Comparison of ENCODE assay signal across 18 cellular contexts in the genomic region with DNA sequence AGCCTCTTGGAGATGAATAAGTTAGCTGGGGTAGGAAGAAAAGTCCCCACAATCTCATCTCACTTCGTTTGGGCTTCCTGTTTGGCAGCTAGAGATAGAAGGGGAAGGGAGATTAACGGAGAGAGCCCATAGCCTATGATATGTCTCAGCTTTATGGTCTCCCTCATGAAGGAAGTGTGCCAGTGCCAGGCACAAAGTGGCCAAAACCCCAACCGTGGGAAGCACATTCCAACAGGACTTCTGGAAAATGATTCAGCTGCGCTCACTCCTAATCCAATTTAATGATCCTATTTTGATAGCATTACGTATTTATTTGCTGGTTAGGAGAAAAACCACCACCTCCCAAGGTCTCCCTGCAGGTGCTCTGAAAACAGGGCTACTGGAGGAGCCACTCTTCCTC.
A peak's percentile ranks its signal among the peaks of the same experiment; 100 is the strongest.
DNase-seq lines count a peak whose midpoint lies in the region; ATAC-seq, FAIRE-seq and TF ChIP-seq lines count a peak whose summit lies in the region.
"Had no signal": no experiment of that assay in that cellular context is flagged by ENCODE, and none has a peak within 500 bp of the region (broad histone marks: within the 10 kb centered on the region; RNA-seq: fewer than 3 reads in every experiment).

No MANE protein-coding gene starts in this region.

- no peak for TF ChIP-seq CTCF in SK-N-SH (IDR thresholded peaks at IDR 0.05)
- TF ChIP-seq CTCF in transverse colon (IDR thresholded peaks at IDR 0.05), result no peak
- TF ChIP-seq CTCF in lower lobe of right lung (IDR thresholded peaks at IDR 0.05), result no peak
- no peak for TF ChIP-seq CTCF in pancreas (IDR thresholded peaks at IDR 0.05)

- no peak overlapping the region for H3K4ac ChIP-seq in mesendoderm (ENCODE audit: low read depth, low read length)

- no peak overlapping the region for H2BK5ac ChIP-seq in mesendoderm (ENCODE audit: low read length)

- no peak overlapping the region for H3K4me3 Mint-ChIP-seq in activated CD4-positive, alpha-beta T cell treated with anti-CD3 and anti-CD28 coated beads for 36 hours
- H3K4me3 Mint-ChIP-seq: CD8-positive, alpha-beta memory T cell; H9 had no signal

- DNase-seq in SK-N-SH (no peak), SK-N-DZ (ENCODE audit: low spot score) (peak; percentile 26), mesendoderm (peak; percentile 57), transverse colon (no peak), lower lobe of right lung (no peak), pancreas (no peak)
- DNase-seq in activated CD4-positive, alpha-beta T cell treated with anti-CD3 and anti-CD28 coated beads for 36 hours, result no peak
- DNase-seq: AML-193; Caco-2; CD8-positive, alpha-beta memory T cell; DMS53; GOT3; H9 had no signal

- H2BK120ac ChIP-seq in mesendoderm (ENCODE audit: low read depth, low read length), result no peak overlapping the region

- no peak overlapping the region for H2BK15ac ChIP-seq in mesendoderm (replicated peaks; ENCODE audit: low read depth)

- no peaks in the 10 kb centered on the region for H3K4me1 Mint-ChIP-seq in activated CD4-positive, alpha-beta T cell treated with anti-CD3 and anti-CD28 coated beads for 36 hours
- H3K4me1 Mint-ChIP-seq: CD8-positive, alpha-beta memory T cell had no signal

- TF ChIP-seq POLR2A in transverse colon (IDR thresholded peaks at IDR 0.05), result no peak

- WGBS in SK-N-SH (ENCODE audit: low lambda C conversion rate), result 29% methylated on average over 5 of the region's 5 CpGs
- no CpG with 5 or more reads among the region's 5 CpGs for WGBS in mesendoderm (ENCODE audit: extremely low coverage, insufficient coverage, low lambda C conversion rate)
- WGBS in transverse colon (ENCODE audit: low coverage in 1 of 2), 2 donors, result 25 to 31% methylated on average over 3 to 5 of the region's 5 CpGs
- WGBS in pancreas, 2 donors, result 54 to 57% methylated on average over 5 of the region's 5 CpGs

- in situ Hi-C loops in transverse colon (cut with MboI; ENCODE audit: low pct_ligation_motif_present in 1 of 4, low pct_unique_long_range_greater_than_20kb in 1 of 4, low sequenced_read_pairs in 3 of 4), result loop anchor here in 2 of 4 donors (25.0 kb wide), 1 partner anchor 950 kb away; no protein-coding TSS in a partner anchor

- no peak overlapping the region for H3K9ac ChIP-seq in SK-N-SH
- no peak overlapping the region for H3K9ac ChIP-seq in mesendoderm (ENCODE audit: low read length)
- H3K9ac ChIP-seq: BLaER1 had no signal

- H3K27ac ChIP-seq in SK-N-SH (ENCODE audit: low read depth in 2 of 2, low read length in 1 of 2) (no peak overlapping the region), mesendoderm (ENCODE audit: low read depth, low read length) (peak overlapping the region; percentile 69), transverse colon (peak overlapping the region; percentile 18 to 65 (median 40)), lower lobe of right lung (no peak overlapping the region), pancreas (no peak overlapping the region)
- H3K27ac ChIP-seq: 22Rv1, BLaER1 had no signal

- H3K4me2 ChIP-seq in SK-N-SH (no peak overlapping the region), mesendoderm (ENCODE audit: low read length) (no peak overlapping the region)
- H3K4me2 ChIP-seq: BLaER1 had no signal

- H3K4me3 ChIP-seq in SK-N-SH (ENCODE audit: low read depth in 2 of 2, low read length in 1 of 2) (no peak overlapping the region), mesendoderm (ENCODE audit: low read length) (no peak overlapping the region), transverse colon (no peak overlapping the region), lower lobe of right lung (no peak overlapping the region), pancreas (no peak overlapping the region)
- H3K4me3 ChIP-seq: BLaER1, GM12878 had no signal

- peak overlapping the region; percentile 22 for H3K56ac ChIP-seq in mesendoderm (ENCODE audit: low read length)

- ATAC-seq in SK-N-SH treated with all-trans-retinoic acid at 6 μM for 48 hours (peak; percentile 39; the same call in 2 of the 3 replicates), lower lobe of right lung (no peak), pancreas (no peak)
- no peak for ATAC-seq in activated CD4-positive, alpha-beta T cell treated with anti-CD3 and anti-CD28 coated beads for 36 hours
- ATAC-seq: GM12878 had no signal

- no peak overlapping the region for H2AFZ ChIP-seq in SK-N-SH (ENCODE audit: low read depth)

- no peaks in the 10 kb centered on the region for H3K79me2 ChIP-seq in SK-N-SH (ENCODE audit: insufficient read depth)
- H3K79me2 ChIP-seq in mesendoderm (ENCODE audit: control insufficient read depth, insufficient read depth, low read length), result no peaks in the 10 kb centered on the region

- POLR2A ChIA-PET in SK-N-SH (lab: Yijun Ruan, JAX), result no interaction called here
- POLR2A ChIA-PET in activated CD4-positive, alpha-beta T cell treated with anti-CD3 and anti-CD28 coated beads for 36 hours (lab: Charles Lee), result no interaction called here

- no peak overlapping the region for H3K23ac ChIP-seq in mesendoderm (ENCODE audit: low read length)

- H4K5ac ChIP-seq in mesendoderm (ENCODE audit: low read length), result no peak overlapping the region

- no peaks in the 10 kb centered on the region for H3K36me3 Mint-ChIP-seq in activated CD4-positive, alpha-beta T cell treated with anti-CD3 and anti-CD28 coated beads for 36 hours (ENCODE audit: low read depth)

- peaks cover 0 to 17% of the 10 kb centered on the region in 2 experiments; a peak in 2 of 4 replicates for H3K4me1 ChIP-seq in SK-N-SH (ENCODE audit: control insufficient read depth in 1 of 2, insufficient read depth in 2 of 2, low read depth in 1 of 2, low read length in 1 of 2)
- H3K4me1 ChIP-seq in mesendoderm (ENCODE audit: control insufficient read depth, low read depth, low read length), result peaks cover 9% of the 10 kb centered on the region
- H3K4me1 ChIP-seq in transverse colon, result peaks cover 0 to 13% (median 3%) of the 10 kb centered on the region in 4 donors
- H3K4me1 ChIP-seq in lower lobe of right lung, result no peaks in the 10 kb centered on the region
- H3K4me1 ChIP-seq in pancreas, result no peaks in the 10 kb centered on the region

- no peak for FAIRE-seq in pancreas (lab: Jason Lieb, UNC)
- FAIRE-seq: GM12878, GM18507 had no signal

- no peak for TF ChIP-seq RAD21 in SK-N-SH (IDR thresholded peaks at IDR 0.05; ENCODE audit: low read length)

- no peaks in the 10 kb centered on the region for H3F3A ChIP-seq in SK-N-SH (replicated peaks; ENCODE audit: insufficient read depth)

- no peak overlapping the region for H3K27ac Mint-ChIP-seq in activated CD4-positive, alpha-beta T cell treated with anti-CD3 and anti-CD28 coated beads for 36 hours
- H3K27ac Mint-ChIP-seq: CD8-positive, alpha-beta memory T cell; H9 had no signal

- H3K9me3 Mint-ChIP-seq in activated CD4-positive, alpha-beta T cell treated with anti-CD3 and anti-CD28 coated beads for 36 hours (ENCODE audit: low read depth), result no peaks in the 10 kb centered on the region
- H3K9me3 Mint-ChIP-seq: H9 had no signal

- H3K27me3 Mint-ChIP-seq in activated CD4-positive, alpha-beta T cell treated with anti-CD3 and anti-CD28 coated beads for 36 hours, result peaks cover 3% of the 10 kb centered on the region

- intact Hi-C loops in transverse colon (cut with DNase I; ENCODE audit: low total_unique reads), result no loop called here
- intact Hi-C loops in activated CD4-positive, alpha-beta T cell treated with anti-CD3 and anti-CD28 coated beads for 36 hours (cut with DNase I, micrococcal nuclease), result no loop called here
- intact Hi-C loops in lower lobe of right lung (cut with DNase I), result no loop called here
- intact Hi-C loops in pancreas (cut with DNase I), result no loop called here

- H2AK5ac ChIP-seq in mesendoderm (ENCODE audit: low read length), result no peak overlapping the region

- CTCF ChIA-PET in SK-N-SH (lab: Yijun Ruan, JAX), result interaction anchor here (0.9 to 3.8 kb wide), 4 partner anchors 13 to 945 kb away, joined by 3 to 17 read pairs (median 8); no protein-coding TSS in a partner anchor
- CTCF ChIA-PET in activated CD4-positive, alpha-beta T cell treated with anti-CD3 and anti-CD28 coated beads for 36 hours (lab: Charles Lee), result interaction anchor here (1.3 kb wide), 1 partner anchor 87 kb away, joined by 3 read pairs; no protein-coding TSS in a partner anchor

- no peaks in the 10 kb centered on the region for H4K20me1 ChIP-seq in SK-N-SH (ENCODE audit: insufficient read depth)
- H4K20me1 ChIP-seq: BLaER1 had no signal

- H4K8ac ChIP-seq in mesendoderm (ENCODE audit: low read depth, low read length), result no peak overlapping the region

- H3K79me1 ChIP-seq in mesendoderm (ENCODE audit: low read length), result no peaks in the 10 kb centered on the region

- no peaks in the 10 kb centered on the region for H3K9me3 ChIP-seq in SK-N-SH
- no peaks in the 10 kb centered on the region for H3K9me3 ChIP-seq in transverse colon
- no peaks in the 10 kb centered on the region for H3K9me3 ChIP-seq in lower lobe of right lung
- H3K9me3 ChIP-seq in pancreas, result no peaks in the 10 kb centered on the region
- H3K9me3 ChIP-seq: Caco-2 had no signal

- no peaks in the 10 kb centered on the region for H3K9me2 ChIP-seq in SK-N-SH

- no peaks in the 10 kb centered on the region for H3K27me3 ChIP-seq in SK-N-SH (ENCODE audit: insufficient read depth)
- H3K27me3 ChIP-seq in mesendoderm (ENCODE audit: insufficient read depth, low read length, poor library complexity), result no peaks in the 10 kb centered on the region
- no peaks in the 10 kb centered on the region for H3K27me3 ChIP-seq in transverse colon
- H3K27me3 ChIP-seq in lower lobe of right lung (ENCODE audit: low read depth), result no peaks in the 10 kb centered on the region
- no peaks in the 10 kb centered on the region for H3K27me3 ChIP-seq in pancreas
- H3K27me3 ChIP-seq: BLaER1 had no signal

- TF ChIP-seq EP300 in SK-N-SH (IDR thresholded peaks at IDR 0.05; ENCODE audit: borderline replicate concordance in 1 of 2, low read depth in 1 of 2, low read length in 1 of 2), result no peak
- no peak for TF ChIP-seq EP300 in transverse colon (IDR thresholded peaks at IDR 0.05; ENCODE audit: low read depth)

- H3K36me3 ChIP-seq in SK-N-SH (replicated peaks in 1 of 2; ENCODE audit: control insufficient read depth in 1 of 2, insufficient read depth in 2 of 2, low read length in 1 of 2), result no peaks in the 10 kb centered on the region
- no peaks in the 10 kb centered on the region for H3K36me3 ChIP-seq in mesendoderm (ENCODE audit: control insufficient read depth, insufficient read depth, low read length)
- no peaks in the 10 kb centered on the region for H3K36me3 ChIP-seq in transverse colon
- H3K36me3 ChIP-seq in lower lobe of right lung, result no peaks in the 10 kb centered on the region
- H3K36me3 ChIP-seq in pancreas, result no peaks in the 10 kb centered on the region
- H3K36me3 ChIP-seq: BLaER1 had no signal

- H3K18ac ChIP-seq in mesendoderm (ENCODE audit: low read length), result no peak overlapping the region

TF ChIP-seq in SK-N-SH treated with all-trans-retinoic acid at 6 μM for 48 hours, 23 proteins besides CTCF, POLR2A, EP300 and RAD21 (continues in another document):
- TF ChIP-seq ZFP3 (CRISPR knock-in tag; IDR thresholded peaks at IDR 0.05) (peak; percentile 81), ZNF8 (CRISPR knock-in tag; IDR thresholded peaks at IDR 0.05) (no peak)

TF ChIP-seq in SK-N-SH, 30 proteins besides CTCF, POLR2A, EP300 and RAD21 (continues in another document):
- TF ChIP-seq FOXM1 (IDR thresholded peaks at IDR 0.05; ENCODE audit: low read depth) (no peak), RCOR1 (IDR thresholded peaks at IDR 0.05; ENCODE audit: low read length) (no peak), MEF2A (IDR thresholded peaks at IDR 0.05; ENCODE audit: borderline replicate concordance, low read depth) (no peak)

Comparison
In these comparisons a context has a peak if more than half of its experiments do, and no peak if none do; other contexts are left out.
1. DNase-seq: peak in SK-N-DZ (single experiment) and mesendoderm (single experiment); none in SK-N-SH (single experiment), transverse colon (single experiment), activated CD4-positive, alpha-beta T cell treated with anti-CD3 and anti-CD28 coated beads for 36 hours (single experiment), lower lobe of right lung (single experiment) and pancreas (0 of 6).
2. H3K27ac ChIP-seq: peak in mesendoderm (single experiment) and transverse colon (4 of 4); none in SK-N-SH (0 of 2), lower lobe of right lung (single experiment) and pancreas (0 of 4).